ENCODE assay signal across 9 cellular contexts in genomic region chr2:71742953-71743601, GRCh38.
DNase-seq lines count a peak whose midpoint lies in the region; ATAC-seq and TF ChIP-seq lines count a peak whose summit lies in the region.
"Had no signal": no experiment of that assay in that cellular context is flagged by ENCODE, and none has a peak within 500 bp of the region (broad histone marks: within the 10 kb centered on the region; RNA-seq: fewer than 3 reads in every experiment).

No MANE protein-coding gene starts in this region.

- TF ChIP-seq POLR2A in vagina (IDR thresholded peaks at IDR 0.05), result no peak

- H3K9me3 Mint-ChIP-seq in activated CD8-positive, alpha-beta T cell treated with anti-CD3 and anti-CD28 coated beads for 36 hours, result peaks cover 1% of the 10 kb centered on the region
- H3K9me3 Mint-ChIP-seq in activated CD8-positive, alpha-beta T cell treated with anti-CD3 and anti-CD28 coated beads, Interleukin-2, amount 10 ng/mL, durations not matched to agents 7 days and 5 days (ENCODE audit: insufficient read depth), result no peaks in the 10 kb centered on the region
- peaks cover 11% of the 10 kb centered on the region for H3K9me3 Mint-ChIP-seq in GM23338

- H3K79me2 ChIP-seq in GM23338 (replicated peaks; ENCODE audit: insufficient read depth), result no peaks in the 10 kb centered on the region

- H3K27ac Mint-ChIP-seq in activated CD8-positive, alpha-beta T cell treated with anti-CD3 and anti-CD28 coated beads for 36 hours, result no peak overlapping the region
- no peak overlapping the region for H3K27ac Mint-ChIP-seq in activated CD8-positive, alpha-beta T cell treated with anti-CD3 and anti-CD28 coated beads, Interleukin-2, amount 10 ng/mL, durations not matched to agents 7 days and 5 days
- no peak overlapping the region for H3K27ac Mint-ChIP-seq in GM23338

- intact Hi-C loops in activated CD8-positive, alpha-beta T cell treated with anti-CD3 and anti-CD28 coated beads for 36 hours (cut with micrococcal nuclease), result no loop called here
- intact Hi-C loops in vagina (cut with DNase I), result no loop called here

- H3K9me3 ChIP-seq in lung (ENCODE audit: control insufficient read depth in 2 of 2, insufficient read depth in 1 of 2, low read length in 1 of 2), result no peaks in the 10 kb centered on the region
- H3K9me3 ChIP-seq in vagina, result no peaks in the 10 kb centered on the region

- H3K4me1 Mint-ChIP-seq in activated CD8-positive, alpha-beta T cell treated with anti-CD3 and anti-CD28 coated beads for 36 hours (ENCODE audit: low read depth), result no peaks in the 10 kb centered on the region
- no peaks in the 10 kb centered on the region for H3K4me1 Mint-ChIP-seq in activated CD8-positive, alpha-beta T cell treated with anti-CD3 and anti-CD28 coated beads, Interleukin-2, amount 10 ng/mL, durations not matched to agents 7 days and 5 days (ENCODE audit: low read depth)
- peaks cover 5% of the 10 kb centered on the region; the same call in 1 of the 3 replicates for H3K4me1 Mint-ChIP-seq in GM23338

- peaks cover 3% of the 10 kb centered on the region; the same call in 1 of the 2 replicates for H3K9me2 ChIP-seq in GM23338 (ENCODE audit: insufficient read depth)

- H3K4me2 ChIP-seq in GM23338, result no peak overlapping the region
- H3K4me2 ChIP-seq: BLaER1 had no signal

- H3K4me3 Mint-ChIP-seq in activated CD8-positive, alpha-beta T cell treated with anti-CD3 and anti-CD28 coated beads for 36 hours, result no peak overlapping the region
- no peak overlapping the region for H3K4me3 Mint-ChIP-seq in activated CD8-positive, alpha-beta T cell treated with anti-CD3 and anti-CD28 coated beads, Interleukin-2, amount 10 ng/mL, durations not matched to agents 7 days and 5 days
- no peak overlapping the region for H3K4me3 Mint-ChIP-seq in GM23338

- H3F3A ChIP-seq in GM23338 (replicated peaks; ENCODE audit: low read depth), result no peaks in the 10 kb centered on the region

- peak; percentile 36 for DNase-seq in activated CD8-positive, alpha-beta T cell treated with anti-CD3 and anti-CD28 coated beads for 36 hours
- DNase-seq in activated CD8-positive, alpha-beta T cell treated with anti-CD3 and anti-CD28 coated beads, Interleukin-2, amount 10 ng/mL, durations not matched to agents 7 days and 5 days, result no peak
- DNase-seq in cardiac fibroblast (ENCODE audit: low read depth in 2 of 2) (peak; percentile 92 to 94), lung (ENCODE audit: low spot score) (no peak), vagina (ENCODE audit: extremely low spot score in 2 of 2) (peak in 1 of 2 donors; percentile 96), SKM-1 (lab: John Stamatoyannopoulos, UW; ENCODE audit: unreplicated experiment) (no peak), GM23338 (ENCODE audit: low spot score) (no peak)
- DNase-seq in activated effector memory CD4-positive, alpha-beta T cell treated with anti-CD3 and anti-CD28 coated beads, Interleukin-2, amount 50 U/mL, for 16 hours, result no peak

- WGBS in lung, 2 donors, result 73 to 78% methylated on average over 16 of the region's 16 CpGs

- TF ChIP-seq CTCF in activated CD8-positive, alpha-beta T cell treated with anti-CD3 and anti-CD28 coated beads for 36 hours (IDR thresholded peaks at IDR 0.05), result no peak
- no peak for TF ChIP-seq CTCF in cardiac fibroblast (IDR thresholded peaks at IDR 0.05; ENCODE audit: low read depth, low read length)
- TF ChIP-seq CTCF in lung (IDR thresholded peaks at IDR 0.05; ENCODE audit: control extremely low read depth, extremely low read depth), result no peak
- no peak for TF ChIP-seq CTCF in vagina (IDR thresholded peaks at IDR 0.05)
- no peak for TF ChIP-seq CTCF in GM23338 (conservative IDR thresholded peaks at IDR 0.05; ENCODE audit: low read depth in 2 of 2)

- CTCF ChIA-PET in activated CD8-positive, alpha-beta T cell treated with anti-CD3 and anti-CD28 coated beads for 36 hours (lab: Charles Lee), result no interaction called here
- CTCF ChIA-PET in activated CD8-positive, alpha-beta T cell treated with anti-CD3 and anti-CD28 coated beads, Interleukin-2, amount 10 ng/mL, durations not matched to agents 7 days and 5 days (lab: Charles Lee), result no interaction called here

- H3K27me3 Mint-ChIP-seq in activated CD8-positive, alpha-beta T cell treated with anti-CD3 and anti-CD28 coated beads for 36 hours, result peaks cover 5% of the 10 kb centered on the region
- H3K27me3 Mint-ChIP-seq in activated CD8-positive, alpha-beta T cell treated with anti-CD3 and anti-CD28 coated beads, Interleukin-2, amount 10 ng/mL, durations not matched to agents 7 days and 5 days (ENCODE audit: low read depth), result no peaks in the 10 kb centered on the region
- H3K27me3 Mint-ChIP-seq in GM23338 (ENCODE audit: insufficient read depth, low read depth, poor library complexity), result peaks cover 3% of the 10 kb centered on the region

- POLR2A ChIA-PET in activated CD8-positive, alpha-beta T cell treated with anti-CD3 and anti-CD28 coated beads for 36 hours (lab: Charles Lee), result no interaction called here
- POLR2A ChIA-PET in activated CD8-positive, alpha-beta T cell treated with anti-CD3 and anti-CD28 coated beads, Interleukin-2, amount 10 ng/mL, durations not matched to agents 7 days and 5 days (lab: Charles Lee), result no interaction called here

- H3K36me3 ChIP-seq in lung (ENCODE audit: control insufficient read depth in 2 of 2, insufficient read depth in 2 of 2, low read length in 2 of 2) (no peaks in the 10 kb centered on the region), vagina (no peaks in the 10 kb centered on the region), GM23338 (ENCODE audit: insufficient read depth) (no peaks in the 10 kb centered on the region)
- H3K36me3 ChIP-seq: BLaER1 had no signal

- H3K36me3 Mint-ChIP-seq in activated CD8-positive, alpha-beta T cell treated with anti-CD3 and anti-CD28 coated beads for 36 hours (ENCODE audit: low read depth), result no peaks in the 10 kb centered on the region
- H3K36me3 Mint-ChIP-seq in activated CD8-positive, alpha-beta T cell treated with anti-CD3 and anti-CD28 coated beads, Interleukin-2, amount 10 ng/mL, durations not matched to agents 7 days and 5 days (ENCODE audit: low read depth), result no peaks in the 10 kb centered on the region
- no peaks in the 10 kb centered on the region; the same call in 2 of the 3 replicates for H3K36me3 Mint-ChIP-seq in GM23338 (ENCODE audit: low read depth)

- H3K4me1 ChIP-seq in lung (ENCODE audit: control insufficient read depth in 2 of 2, insufficient read depth in 2 of 2, low read length in 2 of 2) (peaks cover 3 to 16% of the 10 kb centered on the region in 2 donors), vagina (peaks cover 51% of the 10 kb centered on the region), GM23338 (ENCODE audit: insufficient read depth) (no peaks in the 10 kb centered on the region; the same call in 1 of the 2 replicates)

- no peak overlapping the region for H2AFZ ChIP-seq in GM23338

- peak; percentile 64 for ATAC-seq in activated CD8-positive, alpha-beta T cell treated with anti-CD3 and anti-CD28 coated beads for 36 hours
- ATAC-seq in activated CD8-positive, alpha-beta T cell treated with anti-CD3 and anti-CD28 coated beads, Interleukin-2, amount 10 ng/mL, durations not matched to agents 7 days and 5 days, result no peak
- ATAC-seq in lung (ENCODE audit: insufficient read depth, low FRiP score), result peak; percentile 60
- ATAC-seq in GM23338, result no peak

- H3K27ac ChIP-seq in lung (ENCODE audit: low read depth in 1 of 2, low read length in 1 of 2) (no peak overlapping the region), vagina (peak overlapping the region; percentile 28), GM23338 (ENCODE audit: low read depth) (no peak overlapping the region)
- H3K27ac ChIP-seq: BLaER1 had no signal

- no peak overlapping the region for H3K4me3 ChIP-seq in cardiac fibroblast (replicated peaks in 1 of 2; ENCODE audit: low read depth in 2 of 2, low read length in 2 of 2)
- H3K4me3 ChIP-seq in lung, result no peak overlapping the region
- H3K4me3 ChIP-seq in vagina, result no peak overlapping the region
- no peak overlapping the region for H3K4me3 ChIP-seq in GM23338
- H3K4me3 ChIP-seq: BLaER1 had no signal

- no peaks in the 10 kb centered on the region for H4K20me1 ChIP-seq in GM23338 (replicated peaks; ENCODE audit: insufficient read depth)
- H4K20me1 ChIP-seq: BLaER1 had no signal

- H3K27me3 ChIP-seq in lung (ENCODE audit: control insufficient read depth, insufficient read depth), result no peaks in the 10 kb centered on the region
- H3K27me3 ChIP-seq in vagina, result no peaks in the 10 kb centered on the region
- no peaks in the 10 kb centered on the region for H3K27me3 ChIP-seq in GM23338 (ENCODE audit: insufficient read depth)
- H3K27me3 ChIP-seq: BLaER1 had no signal

TF ChIP-seq in GM23338, 12 proteins besides CTCF, POLR2A, EP300 and RAD21 (continues in another document):
- TF ChIP-seq EZH2 (IDR thresholded peaks at IDR 0.05; ENCODE audit: low read depth, unreplicated experiment) (no peak), ETS1 (IDR thresholded peaks at IDR 0.05) (no peak), STAT1 (IDR thresholded peaks at IDR 0.05; ENCODE audit: unreplicated experiment) (no peak), CREB1 (CRISPR knock-in tag; IDR thresholded peaks at IDR 0.05; ENCODE audit: low read depth) (no peak)

Comparison
In these comparisons a context has a peak if more than half of its experiments do, and no peak if none do; other contexts are left out.
1. ATAC-seq: peak in activated CD8-positive, alpha-beta T cell treated with anti-CD3 and anti-CD28 coated beads for 36 hours (single experiment) and lung (single experiment); none in activated CD8-positive, alpha-beta T cell treated with anti-CD3 and anti-CD28 coated beads, Interleukin-2, amount 10 ng/mL, durations not matched to agents 7 days and 5 days (single experiment) and GM23338 (single experiment).
2. DNase-seq: peak in activated CD8-positive, alpha-beta T cell treated with anti-CD3 and anti-CD28 coated beads for 36 hours (single experiment) and cardiac fibroblast (2 of 2); none in activated CD8-positive, alpha-beta T cell treated with anti-CD3 and anti-CD28 coated beads, Interleukin-2, amount 10 ng/mL, durations not matched to agents 7 days and 5 days (single experiment), lung (single experiment), activated effector memory CD4-positive, alpha-beta T cell treated with anti-CD3 and anti-CD28 coated beads, Interleukin-2, amount 50 U/mL, for 16 hours (single experiment), SKM-1 (single experiment) and GM23338 (single experiment).